Comparison of ENCODE assay signal across 12 cellular contexts in the genomic region with DNA sequence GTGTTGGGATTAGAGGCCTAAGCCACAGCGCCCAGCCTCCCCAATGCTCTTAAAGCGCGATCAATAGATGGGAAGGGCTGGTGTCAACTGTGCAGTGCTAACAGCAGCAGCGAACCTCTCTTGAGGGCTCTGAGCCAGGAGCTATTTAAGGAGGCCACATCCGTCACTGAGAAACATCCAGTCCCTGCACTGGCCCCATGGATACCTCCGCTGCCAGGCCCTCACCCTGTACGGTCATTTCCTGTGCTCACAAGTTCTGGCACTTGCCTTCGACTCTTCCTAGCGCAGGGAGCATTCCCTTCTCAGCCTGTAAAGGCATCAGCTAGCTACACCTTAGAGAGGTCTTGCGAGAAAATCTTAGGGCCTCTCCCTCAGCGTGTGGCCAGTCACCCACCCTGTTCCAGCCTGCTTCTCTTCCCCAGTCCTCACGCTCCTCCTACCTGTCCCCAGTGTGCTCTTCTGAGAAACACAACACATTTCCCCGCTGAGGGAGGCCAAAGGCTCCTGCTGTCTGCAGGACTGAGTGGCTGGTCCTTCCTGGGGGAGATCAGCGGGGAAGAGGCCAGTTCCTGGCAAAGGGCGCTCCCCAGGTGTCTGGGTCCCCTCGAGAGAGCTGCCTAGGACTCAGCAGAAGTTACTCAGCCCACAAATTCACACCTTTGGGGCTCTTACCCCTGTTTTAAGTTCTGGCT. TPM values are rescaled to one million over a fixed set of nuclear protein-coding genes. Genes with fewer than 3 reads are reported as not detected.
DNase-seq lines count a peak whose midpoint lies in the region; ATAC-seq and TF ChIP-seq lines count a peak whose summit lies in the region.
"Had no signal": no experiment of that assay in that cellular context is flagged by ENCODE, and none has a peak within 500 bp of the region (broad histone marks: within the 10 kb centered on the region; RNA-seq: fewer than 3 reads in every experiment).

No MANE protein-coding gene starts in this region.

- H3K9me3 ChIP-seq in T-helper 17 cell (ENCODE audit: control insufficient read depth, low read length, poor library complexity, severe bottlenecking) (no peaks in the 10 kb centered on the region), esophagus squamous epithelium (no peaks in the 10 kb centered on the region), lung (ENCODE audit: control insufficient read depth in 2 of 2, insufficient read depth in 1 of 2, low read length in 1 of 2) (peaks cover 0 to 3% of the 10 kb centered on the region in 2 donors), stomach smooth muscle (ENCODE audit: control insufficient read depth in 2 of 2, low read length in 2 of 2) (peaks cover 4 to 5% of the 10 kb centered on the region in 2 donors)
- H3K9me3 ChIP-seq: BLaER1 treated with 17β-estradiol and CSF1 and Interleukin-3, amounts not matched to agents 10 nM and 100 nM had no signal

- 76 to 80% methylated on average over 10 to 12 of the region's 16 CpGs for WGBS in esophagus squamous epithelium, 2 donors
- 66 to 69% methylated on average over 16 of the region's 16 CpGs for WGBS in lung, 2 donors

- H3K36me3 ChIP-seq in esophagus squamous epithelium, result peaks cover 3 to 100% (median 16%) of the 10 kb centered on the region in 3 donors
- peaks cover 4 to 41% of the 10 kb centered on the region in 2 donors for H3K36me3 ChIP-seq in lung (ENCODE audit: control insufficient read depth in 2 of 2, insufficient read depth in 2 of 2, low read length in 2 of 2)
- peaks cover 31 to 34% of the 10 kb centered on the region in 2 donors for H3K36me3 ChIP-seq in stomach smooth muscle (ENCODE audit: control insufficient read depth in 2 of 2, insufficient read depth in 2 of 2, low read length in 2 of 2)

- H3K27me3 Mint-ChIP-seq in T-helper 17 cell, result no peaks in the 10 kb centered on the region
- no peaks in the 10 kb centered on the region for H3K27me3 Mint-ChIP-seq in activated CD4-positive, alpha-beta T cell treated with anti-CD3 and anti-CD28 coated beads, Interleukin-2, amount 10 ng/mL, durations not matched to agents 7 days and 5 days
- H3K27me3 Mint-ChIP-seq: activated CD4-positive, alpha-beta T cell treated with anti-CD3 and anti-CD28 coated beads, Interleukin-2, amount 10 ng/mL, durations not matched to agents 24 days and 14 days had no signal

- no peaks in the 10 kb centered on the region for H3K9me3 Mint-ChIP-seq in activated CD4-positive, alpha-beta T cell treated with anti-CD3 and anti-CD28 coated beads, Interleukin-2, amount 10 ng/mL, durations not matched to agents 7 days and 5 days
- H3K9me3 Mint-ChIP-seq: activated CD4-positive, alpha-beta T cell treated with anti-CD3 and anti-CD28 coated beads, Interleukin-2, amount 10 ng/mL, durations not matched to agents 24 days and 14 days had no signal

- peaks cover 22% of the 10 kb centered on the region for H3K36me3 Mint-ChIP-seq in T-helper 17 cell (ENCODE audit: low read depth)
- H3K36me3 Mint-ChIP-seq in activated CD4-positive, alpha-beta T cell treated with anti-CD3 and anti-CD28 coated beads, Interleukin-2, amount 10 ng/mL, durations not matched to agents 7 days and 5 days (ENCODE audit: low read depth), result peaks cover 26% of the 10 kb centered on the region

- H3K4me3 Mint-ChIP-seq in T-helper 17 cell, result no peak overlapping the region
- no peak overlapping the region for H3K4me3 Mint-ChIP-seq in activated CD4-positive, alpha-beta T cell treated with anti-CD3 and anti-CD28 coated beads, Interleukin-2, amount 10 ng/mL, durations not matched to agents 7 days and 5 days
- H3K4me3 Mint-ChIP-seq: activated CD4-positive, alpha-beta T cell treated with anti-CD3 and anti-CD28 coated beads, Interleukin-2, amount 10 ng/mL, durations not matched to agents 24 days and 14 days had no signal

- peak overlapping the region; percentile 43 for H3K27ac Mint-ChIP-seq in T-helper 17 cell
- no peak overlapping the region for H3K27ac Mint-ChIP-seq in activated CD4-positive, alpha-beta T cell treated with anti-CD3 and anti-CD28 coated beads, Interleukin-2, amount 10 ng/mL, durations not matched to agents 7 days and 5 days

- H3K4me3 ChIP-seq in esophagus squamous epithelium, result no peak overlapping the region
- H3K4me3 ChIP-seq in lung, result no peak overlapping the region
- H3K4me3 ChIP-seq in stomach smooth muscle (ENCODE audit: low read length in 2 of 2), result peak overlapping the region in 1 of 2 donors; percentile 29
- H3K4me3 ChIP-seq: BLaER1 treated with 17β-estradiol and CSF1 and Interleukin-3, amounts not matched to agents 10 nM and 100 nM; SK-N-MC had no signal

- H3K4me1 ChIP-seq in esophagus squamous epithelium, result peaks cover 0 to 8% (median 0%) of the 10 kb centered on the region in 3 donors
- H3K4me1 ChIP-seq in lung (ENCODE audit: control insufficient read depth in 2 of 2, insufficient read depth in 2 of 2, low read length in 2 of 2), result peaks cover 3 to 6% of the 10 kb centered on the region in 2 donors
- peaks cover 24% of the 10 kb centered on the region for H3K4me1 ChIP-seq in stomach smooth muscle (ENCODE audit: control insufficient read depth, insufficient read depth, low read length)
- H3K4me1 ChIP-seq: BLaER1 treated with 17β-estradiol and CSF1 and Interleukin-3, amounts not matched to agents 10 nM and 100 nM had no signal

- POLR2A ChIA-PET in activated CD4-positive, alpha-beta T cell treated with anti-CD3 and anti-CD28 coated beads, Interleukin-2, amount 10 ng/mL, durations not matched to agents 7 days and 5 days (lab: Charles Lee), result no interaction called here

- H3K4me1 Mint-ChIP-seq in T-helper 17 cell, result peaks cover 12% of the 10 kb centered on the region
- no peaks in the 10 kb centered on the region for H3K4me1 Mint-ChIP-seq in activated CD4-positive, alpha-beta T cell treated with anti-CD3 and anti-CD28 coated beads, Interleukin-2, amount 10 ng/mL, durations not matched to agents 7 days and 5 days
- H3K4me1 Mint-ChIP-seq: activated CD4-positive, alpha-beta T cell treated with anti-CD3 and anti-CD28 coated beads, Interleukin-2, amount 10 ng/mL, durations not matched to agents 24 days and 14 days had no signal

- TF ChIP-seq CTCF in esophagus squamous epithelium (IDR thresholded peaks at IDR 0.05) (no peak), lung (IDR thresholded peaks at IDR 0.05; ENCODE audit: control extremely low read depth, extremely low read depth) (no peak)

- intact Hi-C loops in esophagus squamous epithelium (cut with DNase I), result no loop called here

- H3K27ac ChIP-seq in esophagus squamous epithelium, result peak overlapping the region in 3 of 4 donors; percentile 68 to 69 (median 68)
- H3K27ac ChIP-seq in lung (ENCODE audit: low read depth in 1 of 2, low read length in 1 of 2), result peak overlapping the region; percentile 67 to 99
- H3K27ac ChIP-seq in stomach smooth muscle (ENCODE audit: low read length), result peak overlapping the region; percentile 97
- H3K27ac ChIP-seq: BLaER1 treated with 17β-estradiol and CSF1 and Interleukin-3, amounts not matched to agents 10 nM and 100 nM; SK-N-MC had no signal

- no peak for TF ChIP-seq POLR2A in esophagus squamous epithelium (IDR thresholded peaks at IDR 0.05)

- CTCF ChIA-PET in activated CD4-positive, alpha-beta T cell treated with anti-CD3 and anti-CD28 coated beads, Interleukin-2, amount 10 ng/mL, durations not matched to agents 7 days and 5 days (lab: Charles Lee), result interaction anchor here (1.1 kb wide), 2 partner anchors 10 to 11 kb away, joined by 3 to 4 read pairs; no protein-coding TSS in a partner anchor

- H3K9ac ChIP-seq in stomach smooth muscle (ENCODE audit: low read length in 2 of 2), result peak overlapping the region; percentile 49 to 76
- H3K9ac ChIP-seq: BLaER1 treated with 17β-estradiol and CSF1 and Interleukin-3, amounts not matched to agents 10 nM and 100 nM had no signal

- ATAC-seq in T-helper 17 cell (no peak), lung (ENCODE audit: insufficient read depth, low FRiP score) (no peak), GM21526 (IDR thresholded peaks at IDR 0.05; ENCODE audit: low FRiP score, unreplicated experiment) (no peak)

- no peak for DNase-seq in T-helper 17 cell
- DNase-seq in esophagus squamous epithelium (lab: John Stamatoyannopoulos, UW), result no peak
- DNase-seq in lung (ENCODE audit: low spot score), result no peak
- no peak for DNase-seq in NCI-H1436 (lab: John Stamatoyannopoulos, UW)
- no peak for DNase-seq in activated CD4-positive, alpha-beta T cell treated with anti-CD3 and anti-CD28 coated beads, Interleukin-2, amount 10 ng/mL, durations not matched to agents 7 days and 5 days
- no peak for DNase-seq in AG08396 (ENCODE audit: low spot score)
- DNase-seq: activated CD4-positive, alpha-beta T cell treated with anti-CD3 and anti-CD28 coated beads, Interleukin-2, amount 10 ng/mL, durations not matched to agents 24 days and 14 days; activated effector memory CD4-positive, alpha-beta T cell treated with Interleukin-2 at 50 U/mL for 16 hours had no signal

- no peaks in the 10 kb centered on the region for H3K27me3 ChIP-seq in esophagus squamous epithelium
- H3K27me3 ChIP-seq in lung (ENCODE audit: control insufficient read depth, insufficient read depth), result no peaks in the 10 kb centered on the region
- H3K27me3 ChIP-seq in stomach smooth muscle (ENCODE audit: control insufficient read depth in 1 of 2, insufficient read depth in 2 of 2, low read length in 2 of 2), result no peaks in the 10 kb centered on the region
- H3K27me3 ChIP-seq: BLaER1 treated with 17β-estradiol and CSF1 and Interleukin-3, amounts not matched to agents 10 nM and 100 nM had no signal

RNA-seq across cellular contexts. Expression of gene GTF3C1, which starts 28.6 kb away (rescaled TPM):
- 10 to 100 TPM; 55.3 to 55.6 TPM for total RNA-seq in T-helper 17 cell
- total RNA-seq in esophagus squamous epithelium, result 100 to 1,000 TPM in 1 of 4 donors, 10 to 100 TPM in 3; 76.5 to 171 (median 84.9) TPM
- total RNA-seq in lung, result 10 to 100 TPM; 71.1 to 84.0 TPM
- 10 to 100 TPM; 33.5 to 63.9 TPM for polyA plus RNA-seq in lung
- 10 to 100 TPM; 51.9 to 52.9 TPM for total RNA-seq in activated CD4-positive, alpha-beta T cell treated with anti-CD3 and anti-CD28 coated beads, Interleukin-2, amount 10 ng/mL, durations not matched to agents 7 days and 5 days

RNA-seq across cellular contexts. Expression of gene KATNIP, which starts 28.8 kb away (rescaled TPM):
- total RNA-seq in T-helper 17 cell (10 to 100 TPM; 28.6 to 29.7 TPM), esophagus squamous epithelium (10 to 100 TPM; 17.5 to 32.2 (median 25.5) TPM), lung (10 to 100 TPM; 35.1 to 46.4 TPM)
- 10 to 100 TPM in 1 of 2 donors, 1 to 10 TPM in 1; 9.7 to 13.5 TPM for polyA plus RNA-seq in lung
- 10 to 100 TPM; 17.1 to 18.7 TPM for total RNA-seq in activated CD4-positive, alpha-beta T cell treated with anti-CD3 and anti-CD28 coated beads, Interleukin-2, amount 10 ng/mL, durations not matched to agents 7 days and 5 days
